1 cellular context compared by ENCODE assay signal in genomic region chr10:49953122-49953521, GRCh38.
A peak's percentile ranks its signal among the peaks of the same experiment; 100 is the strongest.
TF ChIP-seq lines count a peak whose summit lies in the region.

No MANE protein-coding gene starts in this region.

TF ChIP-seq in GM12878, 131 proteins besides CTCF, POLR2A, EP300 and RAD21:
- peak; percentile 60; the same call in 1 of the 2 replicates for TF ChIP-seq PKNOX1 (IDR thresholded peaks at IDR 0.05)
